1 cellular context compared by ENCODE assay signal in the genomic region with DNA sequence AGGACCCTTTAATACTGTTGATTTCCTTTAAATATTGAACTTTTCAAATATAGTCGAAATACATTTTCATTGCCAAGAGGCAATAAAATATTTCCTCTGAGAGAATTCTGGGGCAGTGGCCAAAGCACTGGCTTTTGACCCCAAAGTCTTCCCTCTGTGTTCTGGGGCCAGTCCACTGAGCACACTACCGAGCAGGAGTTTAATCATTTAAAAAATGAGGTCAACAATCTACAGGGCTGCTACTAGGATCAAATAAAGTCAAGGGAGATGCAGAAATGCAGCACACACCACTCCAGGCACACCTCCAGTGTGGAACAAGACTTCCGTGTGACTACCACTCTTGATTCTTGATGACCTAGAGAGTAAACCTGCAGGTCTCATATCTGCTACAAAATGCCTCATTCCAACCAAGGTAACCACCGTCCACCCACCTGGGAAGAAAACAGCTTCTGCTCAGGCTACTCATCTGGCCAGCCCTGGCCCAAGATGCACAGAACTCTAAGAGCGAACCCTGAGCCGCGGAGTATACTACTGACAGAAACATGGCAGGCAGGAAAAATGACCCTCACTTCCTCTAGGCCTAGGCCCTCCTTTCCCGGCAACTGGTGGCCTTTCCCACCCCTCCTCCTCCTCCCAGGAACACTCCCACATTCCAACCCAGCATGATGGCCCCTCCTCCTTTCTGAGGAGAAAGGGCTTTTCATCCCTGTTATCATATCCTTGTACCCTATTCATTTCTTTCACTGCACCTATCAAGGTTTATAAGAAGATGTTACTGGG.
TF ChIP-seq lines count a peak whose summit lies in the region.

No MANE protein-coding gene starts in this region.

TF ChIP-seq in liver, 16 proteins besides CTCF, POLR2A, EP300 and RAD21 (continued from another document):
- TF ChIP-seq, protein P1, sequence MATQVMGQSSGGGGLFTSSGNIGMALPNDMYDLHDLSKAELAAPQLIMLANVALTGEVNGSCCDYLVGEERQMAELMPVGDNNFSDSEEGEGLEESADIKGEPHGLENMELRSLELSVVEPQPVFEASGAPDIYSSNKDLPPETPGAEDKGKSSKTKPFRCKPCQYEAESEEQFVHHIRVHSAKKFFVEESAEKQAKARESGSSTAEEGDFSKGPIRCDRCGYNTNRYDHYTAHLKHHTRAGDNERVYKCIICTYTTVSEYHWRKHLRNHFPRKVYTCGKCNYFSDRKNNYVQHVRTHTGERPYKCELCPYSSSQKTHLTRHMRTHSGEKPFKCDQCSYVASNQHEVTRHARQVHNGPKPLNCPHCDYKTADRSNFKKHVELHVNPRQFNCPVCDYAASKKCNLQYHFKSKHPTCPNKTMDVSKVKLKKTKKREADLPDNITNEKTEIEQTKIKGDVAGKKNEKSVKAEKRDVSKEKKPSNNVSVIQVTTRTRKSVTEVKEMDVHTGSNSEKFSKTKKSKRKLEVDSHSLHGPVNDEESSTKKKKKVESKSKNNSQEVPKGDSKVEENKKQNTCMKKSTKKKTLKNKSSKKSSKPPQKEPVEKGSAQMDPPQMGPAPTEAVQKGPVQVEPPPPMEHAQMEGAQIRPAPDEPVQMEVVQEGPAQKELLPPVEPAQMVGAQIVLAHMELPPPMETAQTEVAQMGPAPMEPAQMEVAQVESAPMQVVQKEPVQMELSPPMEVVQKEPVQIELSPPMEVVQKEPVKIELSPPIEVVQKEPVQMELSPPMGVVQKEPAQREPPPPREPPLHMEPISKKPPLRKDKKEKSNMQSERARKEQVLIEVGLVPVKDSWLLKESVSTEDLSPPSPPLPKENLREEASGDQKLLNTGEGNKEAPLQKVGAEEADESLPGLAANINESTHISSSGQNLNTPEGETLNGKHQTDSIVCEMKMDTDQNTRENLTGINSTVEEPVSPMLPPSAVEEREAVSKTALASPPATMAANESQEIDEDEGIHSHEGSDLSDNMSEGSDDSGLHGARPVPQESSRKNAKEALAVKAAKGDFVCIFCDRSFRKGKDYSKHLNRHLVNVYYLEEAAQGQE (IDR thresholded peaks at IDR 0.05): peak; percentile 86
- TF ChIP-seq EGR1 (IDR thresholded peaks at IDR 0.05; ENCODE audit: low read depth in 2 of 2) (peak in 1 of 2 donors; percentile 29), SP1 (IDR thresholded peaks at IDR 0.05) (peak; percentile 85)
- TF ChIP-seq, protein P2, sequence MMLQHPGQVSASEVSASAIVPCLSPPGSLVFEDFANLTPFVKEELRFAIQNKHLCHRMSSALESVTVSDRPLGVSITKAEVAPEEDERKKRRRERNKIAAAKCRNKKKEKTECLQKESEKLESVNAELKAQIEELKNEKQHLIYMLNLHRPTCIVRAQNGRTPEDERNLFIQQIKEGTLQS (IDR thresholded peaks at IDR 0.05): no peak
